Comparison of ENCODE assay signal across 9 cellular contexts in the genomic region with DNA sequence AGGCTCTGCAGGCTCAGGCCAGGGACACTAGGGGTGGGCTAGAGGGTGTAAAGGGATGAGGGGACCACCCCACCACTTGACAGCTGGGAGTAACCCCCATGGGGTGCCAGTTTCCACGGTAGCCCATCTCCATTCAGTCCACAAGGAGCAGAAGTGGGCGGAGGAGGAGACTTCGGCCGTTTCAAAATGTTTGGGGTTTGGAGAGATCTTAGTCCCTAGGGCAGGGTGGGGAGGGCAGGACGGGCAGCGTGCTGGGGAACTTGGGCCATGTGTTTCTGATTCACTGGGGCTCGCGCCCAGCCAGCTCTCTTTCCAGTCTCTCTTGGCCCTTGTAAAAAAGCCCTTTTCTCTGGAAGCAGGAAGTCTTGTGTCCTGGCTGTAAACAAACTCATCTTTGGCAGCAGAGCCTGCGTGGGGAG. TPM values are rescaled to one million over a fixed set of nuclear protein-coding genes. Genes with fewer than 3 reads are reported as not detected.
DNase-seq lines count a peak whose midpoint lies in the region; ATAC-seq and TF ChIP-seq lines count a peak whose summit lies in the region.
"Had no signal": no experiment of that assay in that cellular context is flagged by ENCODE, and none has a peak within 500 bp of the region (broad histone marks: within the 10 kb centered on the region; RNA-seq: fewer than 3 reads in every experiment).

No MANE protein-coding gene starts in this region.

- H3K36me3 ChIP-seq in heart right ventricle (no peaks in the 10 kb centered on the region), skeletal muscle tissue (ENCODE audit: control insufficient read depth in 3 of 3, insufficient read depth in 3 of 3, low read length in 3 of 3) (no peaks in the 10 kb centered on the region)
- H3K36me3 ChIP-seq: neural progenitor cell had no signal

- no peaks in the 10 kb centered on the region for H3K9me3 Mint-ChIP-seq in activated B cell treated with CpG ODN at 0.5 μM for 24 hours
- no peaks in the 10 kb centered on the region for H3K9me3 Mint-ChIP-seq in nephron progenitor cell
- H3K9me3 Mint-ChIP-seq: neural progenitor cell had no signal

- WGBS in heart right ventricle, 2 donors: 39 to 57% methylated on average over 9 of the region's 9 CpGs

- H3K4me3 Mint-ChIP-seq in activated B cell treated with CpG ODN at 0.5 μM for 24 hours (peak overlapping the region; percentile 86), nephron progenitor cell (no peak overlapping the region)
- H3K4me3 Mint-ChIP-seq: neural progenitor cell had no signal

- peaks cover 4% of the 10 kb centered on the region for H3K36me3 Mint-ChIP-seq in activated B cell treated with CpG ODN at 0.5 μM for 24 hours (ENCODE audit: low read depth)
- H3K36me3 Mint-ChIP-seq in nephron progenitor cell (ENCODE audit: low read depth): no peaks in the 10 kb centered on the region
- H3K36me3 Mint-ChIP-seq: neural progenitor cell had no signal

- H3K9ac ChIP-seq in skeletal muscle tissue (ENCODE audit: low read depth in 1 of 3, low read length in 3 of 3): peak overlapping the region in 2 of 3 donors; percentile 64 to 69
- H3K9ac ChIP-seq: neural progenitor cell had no signal

- intact Hi-C loops in activated B cell treated with CpG ODN at 0.5 μM for 24 hours (cut with micrococcal nuclease) (no loop called here), heart right ventricle (cut with DNase I) (loop anchor here in 2 of 10 donors (10.0 kb wide), 1 partner anchor 96 kb away; no protein-coding TSS in a partner anchor)

- no peaks in the 10 kb centered on the region for H3K27me3 Mint-ChIP-seq in activated B cell treated with CpG ODN at 0.5 μM for 24 hours
- peaks cover 14% of the 10 kb centered on the region for H3K27me3 Mint-ChIP-seq in nephron progenitor cell (ENCODE audit: low read depth, poor library complexity)

- H3K27me3 ChIP-seq in heart right ventricle (no peaks in the 10 kb centered on the region), skeletal muscle tissue (ENCODE audit: control insufficient read depth in 3 of 3, insufficient read depth in 3 of 3, low read length in 3 of 3) (peaks cover 0 to 4% (median 0%) of the 10 kb centered on the region in 3 donors)
- H3K27me3 ChIP-seq: neural progenitor cell had no signal

- H3K4me3 ChIP-seq in heart right ventricle (peak overlapping the region in 2 of 10 donors; percentile 39 to 43), skeletal muscle tissue (ENCODE audit: low read length in 3 of 3) (peak overlapping the region in 2 of 3 donors; percentile 22 to 24)
- H3K4me3 ChIP-seq: neural progenitor cell had no signal

- H3K9me3 ChIP-seq in heart right ventricle (no peaks in the 10 kb centered on the region), skeletal muscle tissue (ENCODE audit: control insufficient read depth in 3 of 3, low read length in 3 of 3) (no peaks in the 10 kb centered on the region)

- H3K27ac ChIP-seq in heart right ventricle: peak overlapping the region; percentile 93 to 99 (median 96)
- peak overlapping the region; percentile 90 for H3K27ac ChIP-seq in skeletal muscle tissue (ENCODE audit: low read depth, low read length)
- H3K27ac ChIP-seq: neural progenitor cell had no signal

- H3K27ac Mint-ChIP-seq in activated B cell treated with CpG ODN at 0.5 μM for 24 hours (peak overlapping the region; percentile 94), nephron progenitor cell (no peak overlapping the region)

- TF ChIP-seq CTCF in activated B cell treated with CpG ODN at 0.5 μM for 24 hours (IDR thresholded peaks at IDR 0.05) (no peak), heart right ventricle (IDR thresholded peaks at IDR 0.05) (no peak), nephron progenitor cell (IDR thresholded peaks at IDR 0.05) (no peak)

- H3K4me1 Mint-ChIP-seq in activated B cell treated with CpG ODN at 0.5 μM for 24 hours: peaks cover 56% of the 10 kb centered on the region
- peaks cover 68% of the 10 kb centered on the region for H3K4me1 Mint-ChIP-seq in nephron progenitor cell

- CTCF ChIA-PET in activated B cell treated with CpG ODN at 0.5 μM for 24 hours (lab: Charles Lee): interaction anchor here (1.3 to 3.0 kb wide), 6 partner anchors 16 to 101 kb away, joined by 3 to 32 read pairs (median 8); no protein-coding TSS in a partner anchor

- peak; percentile 87 for DNase-seq in EL
- no peak for DNase-seq in activated B cell treated with CpG ODN at 0.5 μM for 24 hours
- DNase-seq in heart right ventricle: peak; percentile 80 to 81
- DNase-seq in NCI-H1092 (lab: John Stamatoyannopoulos, UW): no peak
- DNase-seq in DMS79 treated with DMSO at 0.1 percent for 48 hours (lab: John Stamatoyannopoulos, UW): no peak
- no peak for DNase-seq in nephron progenitor cell
- no peak for DNase-seq in RKO (ENCODE audit: low spot score)

- ATAC-seq in activated B cell treated with CpG ODN at 0.5 μM for 24 hours (ENCODE audit: low read depth) (no peak), heart right ventricle (peak; percentile 52 to 72 (median 62))

- H3K4me1 ChIP-seq in heart right ventricle (peaks cover 42 to 75% (median 65%) of the 10 kb centered on the region in 9 donors), skeletal muscle tissue (ENCODE audit: control insufficient read depth in 3 of 3, insufficient read depth in 3 of 3, low read length in 3 of 3) (peaks cover 50 to 54% (median 51%) of the 10 kb centered on the region in 3 donors)

- POLR2A ChIA-PET in activated B cell treated with CpG ODN at 0.5 μM for 24 hours (lab: Charles Lee): interaction anchor here (0.6 to 4.0 kb wide), 12 partner anchors 14 to 1848 kb away, joined by 3 to 85 read pairs (median 9); partner anchors contain the start of genes JMJD6, METTL23, MFSD11 and SRP68

RNA-seq across cellular contexts. Expression of gene CYGB, which starts 8.3 kb away (rescaled TPM):
- total RNA-seq in activated B cell treated with CpG ODN at 0.5 μM for 24 hours (0.44 and 0.49 TPM in 2 replicates), heart right ventricle (10 to 100 TPM in 9 of 10 donors, 1 to 10 TPM in 1; 9.3 to 50.5 (median 17.9) TPM), skeletal muscle tissue (8.9 TPM)
- 10 to 100 TPM; 36.0 to 57.7 TPM for polyA plus RNA-seq in heart right ventricle

RNA-seq across cellular contexts. Expression of gene PRCD, which starts 10.6 kb away (rescaled TPM):
- total RNA-seq in activated B cell treated with CpG ODN at 0.5 μM for 24 hours (5.3 and 5.5 TPM in 2 replicates), heart right ventricle (1 to 10 TPM; 1.5 to 5.4 (median 2.4) TPM), skeletal muscle tissue (0.52 TPM)
- polyA plus RNA-seq in heart right ventricle: 10 to 100 TPM in 1 of 2 donors, 1 to 10 TPM in 1; 3.7 to 17.3 TPM

RNA-seq across cellular contexts. Expression of gene RHBDF2, which starts 28.0 kb away (rescaled TPM):
- 150 and 189 TPM in 2 replicates for total RNA-seq in activated B cell treated with CpG ODN at 0.5 μM for 24 hours
- total RNA-seq in heart right ventricle: 10 to 100 TPM in 4 of 10 donors, 1 to 10 TPM in 6; 6.5 to 33.1 (median 7.7) TPM
- 10 to 100 TPM; 13.5 to 27.0 TPM for polyA plus RNA-seq in heart right ventricle
- total RNA-seq in skeletal muscle tissue: 3.7 TPM

RNA-seq across cellular contexts. Expression of gene ST6GALNAC2, which starts 56.4 kb away (rescaled TPM):
- not detected in 2 replicates for total RNA-seq in activated B cell treated with CpG ODN at 0.5 μM for 24 hours
- 1 to 10 TPM; 3.7 to 8.4 (median 6.1) TPM for total RNA-seq in heart right ventricle
- polyA plus RNA-seq in heart right ventricle: 1 to 10 TPM; 1.5 to 4.5 TPM
- 2.6 TPM for total RNA-seq in skeletal muscle tissue

Comparison
In these comparisons a context has a peak if more than half of its experiments do, and no peak if none do; other contexts are left out.
1. DNase-seq: peak in EL (single experiment) and heart right ventricle (2 of 2); none in activated B cell treated with CpG ODN at 0.5 μM for 24 hours (single experiment), NCI-H1092 (single experiment), DMS79 treated with DMSO at 0.1 percent for 48 hours (single experiment), nephron progenitor cell (single experiment) and RKO (single experiment).